ENCODE assay signal across 8 cellular contexts in genomic region chr19:35936738-35937268, GRCh38. TPM values are rescaled to one million over a fixed set of nuclear protein-coding genes. Genes with fewer than 3 reads are reported as not detected.
A peak's percentile ranks its signal among the peaks of the same experiment; 100 is the strongest.
DNase-seq lines count a peak whose midpoint lies in the region; ATAC-seq and TF ChIP-seq lines count a peak whose summit lies in the region.

No MANE protein-coding gene starts in this region.

- POLR2A ChIA-PET in RWPE1 (lab: Yijun Ruan, JAX; ENCODE audit: low non-redundant PET): no interaction called here

- whole genome bisulfite sequencing in psoas muscle, 3 donors: 15 to 19% (median 17%) methylated on average over 11 of the region's 11 CpGs

- H3K9me3 ChIP-seq in fibroblast of lung (ENCODE audit: control insufficient read depth, insufficient read depth, low read depth, low read length) (no peaks in the 10 kb centered on the region), psoas muscle (no peaks in the 10 kb centered on the region)

- H3K4me1 ChIP-seq in fibroblast of lung (ENCODE audit: control insufficient read depth, extremely low read depth, insufficient read depth, low read length): peaks cover 5% of the 10 kb centered on the region
- H3K4me1 ChIP-seq in psoas muscle: peaks cover 20% of the 10 kb centered on the region

- TF ChIP-seq CTCF in GM10266 (IDR thresholded peaks at IDR 0.05; ENCODE audit: control insufficient read depth, insufficient read depth, low read depth, missing control alignments) (no peak), RWPE1 (conservative IDR thresholded peaks at IDR 0.05; ENCODE audit: low read depth) (no peak), fibroblast of lung (conservative IDR thresholded peaks at IDR 0.05 in 1 of 2, IDR thresholded peaks at IDR 0.05 in 1 of 2; ENCODE audit: low read depth in 1 of 2, low read length in 2 of 2) (no peak), psoas muscle (IDR thresholded peaks at IDR 0.05) (no peak)

- no peak overlapping the region for H2AFZ ChIP-seq in fibroblast of lung (ENCODE audit: low read length)

- H3K36me3 ChIP-seq in fibroblast of lung (ENCODE audit: control insufficient read depth, insufficient read depth, low read length): peaks cover 4% of the 10 kb centered on the region
- peaks cover 0 to 26% of the 10 kb centered on the region in 2 donors for H3K36me3 ChIP-seq in psoas muscle (ENCODE audit: insufficient read depth in 1 of 2, low read depth in 1 of 2)

- no peaks in the 10 kb centered on the region for H3K27me3 ChIP-seq in fibroblast of lung (ENCODE audit: control insufficient read depth, insufficient read depth, low read length)
- H3K27me3 ChIP-seq in psoas muscle (ENCODE audit: insufficient read depth in 3 of 3, low read length in 2 of 3): no peaks in the 10 kb centered on the region

- no peak for ATAC-seq in psoas muscle
- ATAC-seq in HG02970 (IDR thresholded peaks at IDR 0.05; ENCODE audit: low FRiP score, unreplicated experiment): no peak

- H3K4me3 ChIP-seq in fibroblast of lung (replicated peaks in 1 of 4; ENCODE audit: control extremely low read depth in 1 of 4, insufficient read depth in 1 of 4, low read depth in 3 of 4, low read length in 4 of 4): peak overlapping the region; percentile 23 to 79 (median 50)
- H3K4me3 ChIP-seq in psoas muscle: peak overlapping the region; percentile 81

- DNase-seq in GM10266 (ENCODE audit: extremely low spot score): peak; percentile 35
- no peak for DNase-seq in RWPE1 (ENCODE audit: low spot score)
- no peak for DNase-seq in fibroblast of lung (ENCODE audit: low read depth in 2 of 2)
- DNase-seq in psoas muscle: no peak
- no peak for DNase-seq in HCEC 1CT
- DNase-seq in DMS53 (lab: John Stamatoyannopoulos, UW): no peak
- DNase-seq in NCI-H1105 (lab: John Stamatoyannopoulos, UW): no peak

- H4K20me1 ChIP-seq in fibroblast of lung (ENCODE audit: control insufficient read depth, extremely low read depth, insufficient read depth, low read length): no peaks in the 10 kb centered on the region

- H3K27ac ChIP-seq in RWPE1 (peak overlapping the region; percentile 71), fibroblast of lung (ENCODE audit: insufficient read depth, low read length) (no peak overlapping the region), psoas muscle (peak overlapping the region; percentile 71)

- H3K4me2 ChIP-seq in fibroblast of lung (ENCODE audit: extremely low read depth, insufficient read depth, low read length): peak overlapping the region; percentile 49

- CTCF ChIA-PET in RWPE1 (lab: Yijun Ruan, JAX): interaction anchor here (0.6 to 2.1 kb wide), 2 partner anchors 10 to 1406 kb away, joined by 3 to 7 read pairs; no protein-coding TSS in a partner anchor

- intact Hi-C loops in psoas muscle (cut with DNase I): loop anchor here in 1 of 2 donors (10.0 kb wide), 1 partner anchor 392 kb away; the partner anchor contains the start of gene TMEM147

- no peak overlapping the region for H3K9ac ChIP-seq in fibroblast of lung (ENCODE audit: insufficient read depth, low read length)

- no peaks in the 10 kb centered on the region for H3K79me2 ChIP-seq in fibroblast of lung (ENCODE audit: control insufficient read depth, insufficient read depth, low read length)

RNA-seq across cellular contexts. Expression of gene LRFN3, which starts 0.6 kb away (rescaled TPM):
- total RNA-seq in fibroblast of lung (2.6 and 3.1 TPM in 2 replicates), psoas muscle (10 to 100 TPM in 2 of 4 donors, 1 to 10 TPM in 2; 7.2 to 11.2 (median 10.0) TPM)
- polyA plus RNA-seq in fibroblast of lung (2.2 and 2.6 TPM in 2 replicates), psoas muscle (10 to 100 TPM in 2 of 3 donors, 1 to 10 TPM in 1; 8.6 to 25.6 (median 11.3) TPM)
- 6.6 and 9.6 TPM in 2 replicates for polyA plus RNA-seq in fibroblast of lung (2012)
- polyA minus RNA-seq in fibroblast of lung (ENCODE audit: low replicate concordance): 9.7 and 12.2 TPM in 2 replicates

RNA-seq across cellular contexts. Expression of gene TYROBP, which starts 28.7 kb away (rescaled TPM):
- total RNA-seq in fibroblast of lung: 0.26 TPM in 1 of 2 replicates, not detected in the other
- polyA plus RNA-seq in fibroblast of lung: not detected in 2 replicates
- 0.31 TPM in 1 of 2 replicates, not detected in the other for polyA plus RNA-seq in fibroblast of lung (2012)
- not detected in 2 replicates for polyA minus RNA-seq in fibroblast of lung (ENCODE audit: low replicate concordance)
- 10 to 100 TPM in 3 of 4 donors, 1 to 10 TPM in 1; 9.4 to 22.1 (median 14.2) TPM for total RNA-seq in psoas muscle
- polyA plus RNA-seq in psoas muscle: 10 to 100 TPM in 2 of 3 donors, 1 to 10 TPM in 1; 7.8 to 19.1 (median 10.6) TPM

RNA-seq across cellular contexts. Expression of gene HCST, which starts 34.5 kb away (rescaled TPM):
- 1.0 and 2.0 TPM in 2 replicates for total RNA-seq in fibroblast of lung
- polyA plus RNA-seq in fibroblast of lung: 0.14 and 0.16 TPM in 2 replicates
- 0.73 and 0.76 TPM in 2 replicates for polyA plus RNA-seq in fibroblast of lung (2012)
- 3.5 TPM in 1 of 2 replicates, not detected in the other for polyA minus RNA-seq in fibroblast of lung (ENCODE audit: low replicate concordance)
- total RNA-seq in psoas muscle: 1 to 10 TPM; 1.7 to 4.7 (median 3.1) TPM
- 1 to 10 TPM; 1.1 to 4.2 (median 3.5) TPM for polyA plus RNA-seq in psoas muscle

RNA-seq across cellular contexts. Expression of gene NFKBID, which starts 36.5 kb away (rescaled TPM):
- 2.3 and 2.6 TPM in 2 replicates for total RNA-seq in fibroblast of lung
- polyA plus RNA-seq in fibroblast of lung: 1.2 and 2.4 TPM in 2 replicates
- polyA plus RNA-seq in fibroblast of lung (2012): 2.3 and 2.8 TPM in 2 replicates
- 1.8 and 7.1 TPM in 2 replicates for polyA minus RNA-seq in fibroblast of lung (ENCODE audit: low replicate concordance)
- total RNA-seq in psoas muscle: 1 to 10 TPM in 3 of 4 donors, under 1 TPM in 1; 0.90 to 2.2 (median 1.5) TPM
- 1 to 10 TPM in 2 of 3 donors, under 1 TPM in 1; 0.75 to 1.6 (median 1.2) TPM for polyA plus RNA-seq in psoas muscle

RNA-seq across cellular contexts. Expression of gene SDHAF1, which starts 58.2 kb away (rescaled TPM):
- total RNA-seq in fibroblast of lung (7.8 and 11.8 TPM in 2 replicates), psoas muscle (10 to 100 TPM in 2 of 4 donors, 1 to 10 TPM in 2; 7.2 to 17.3 (median 12.2) TPM)
- polyA plus RNA-seq in fibroblast of lung (5.6 and 6.4 TPM in 2 replicates), psoas muscle (10 to 100 TPM; 12.7 to 33.3 (median 19.7) TPM)
- polyA plus RNA-seq in fibroblast of lung (2012): 8.0 and 8.5 TPM in 2 replicates
- 1.4 and 2.4 TPM in 2 replicates for polyA minus RNA-seq in fibroblast of lung (ENCODE audit: low replicate concordance)
